1 cellular context compared by ENCODE assay signal in the genomic region with DNA sequence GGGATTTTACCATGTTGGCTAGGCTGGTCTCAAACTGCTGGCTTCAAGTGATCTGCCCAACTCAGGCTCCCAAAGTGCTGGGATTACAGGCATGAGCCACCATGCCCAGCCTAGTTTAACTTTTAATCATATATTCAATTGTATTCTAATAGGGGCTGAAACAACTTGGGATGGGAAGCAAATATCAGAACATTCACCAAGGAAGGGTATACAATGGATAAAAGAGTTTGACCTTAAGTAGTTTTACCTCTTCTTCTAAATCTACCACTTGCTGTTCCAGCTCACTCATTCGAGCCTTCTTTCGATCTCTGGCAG.
TF ChIP-seq lines count a peak whose summit lies in the region.

No MANE protein-coding gene starts in this region.

TF ChIP-seq in HCT116, 20 proteins besides CTCF, POLR2A, EP300 and RAD21 (continued from another document):
- TF ChIP-seq, protein P1, sequence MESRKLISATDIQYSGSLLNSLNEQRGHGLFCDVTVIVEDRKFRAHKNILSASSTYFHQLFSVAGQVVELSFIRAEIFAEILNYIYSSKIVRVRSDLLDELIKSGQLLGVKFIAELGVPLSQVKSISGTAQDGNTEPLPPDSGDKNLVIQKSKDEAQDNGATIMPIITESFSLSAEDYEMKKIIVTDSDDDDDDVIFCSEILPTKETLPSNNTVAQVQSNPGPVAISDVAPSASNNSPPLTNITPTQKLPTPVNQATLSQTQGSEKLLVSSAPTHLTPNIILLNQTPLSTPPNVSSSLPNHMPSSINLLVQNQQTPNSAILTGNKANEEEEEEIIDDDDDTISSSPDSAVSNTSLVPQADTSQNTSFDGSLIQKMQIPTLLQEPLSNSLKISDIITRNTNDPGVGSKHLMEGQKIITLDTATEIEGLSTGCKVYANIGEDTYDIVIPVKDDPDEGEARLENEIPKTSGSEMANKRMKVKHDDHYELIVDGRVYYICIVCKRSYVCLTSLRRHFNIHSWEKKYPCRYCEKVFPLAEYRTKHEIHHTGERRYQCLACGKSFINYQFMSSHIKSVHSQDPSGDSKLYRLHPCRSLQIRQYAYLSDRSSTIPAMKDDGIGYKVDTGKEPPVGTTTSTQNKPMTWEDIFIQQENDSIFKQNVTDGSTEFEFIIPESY (IDR thresholded peaks at IDR 0.05; ENCODE audit: extremely low read depth, insufficient replicate concordance, low read length) = no peak
- TF ChIP-seq ZFX (IDR thresholded peaks at IDR 0.05) = no peak
- no peak for TF ChIP-seq ZNF274 (IDR thresholded peaks at IDR 0.05; ENCODE audit: low read depth, low read length)
- no peak for TF ChIP-seq SRF (IDR thresholded peaks at IDR 0.05; ENCODE audit: low read depth)
- no peak for TF ChIP-seq YY1 (IDR thresholded peaks at IDR 0.05; ENCODE audit: extremely low read depth, insufficient replicate concordance, low read depth, low read length)
- no peak for TF ChIP-seq CEBPB (IDR thresholded peaks at IDR 0.05; ENCODE audit: low read depth)
- TF ChIP-seq JUND (IDR thresholded peaks at IDR 0.05) = no peak
- no peak for TF ChIP-seq ELF1 (IDR thresholded peaks at IDR 0.05; ENCODE audit: borderline replicate concordance, low read depth)
- TF ChIP-seq FOSL1 (IDR thresholded peaks at IDR 0.05; ENCODE audit: low read depth) = no peak
- TF ChIP-seq, protein P2, sequence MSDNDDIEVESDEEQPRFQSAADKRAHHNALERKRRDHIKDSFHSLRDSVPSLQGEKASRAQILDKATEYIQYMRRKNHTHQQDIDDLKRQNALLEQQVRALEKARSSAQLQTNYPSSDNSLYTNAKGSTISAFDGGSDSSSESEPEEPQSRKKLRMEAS (IDR thresholded peaks at IDR 0.05) = no peak
- TF ChIP-seq, protein P3, sequence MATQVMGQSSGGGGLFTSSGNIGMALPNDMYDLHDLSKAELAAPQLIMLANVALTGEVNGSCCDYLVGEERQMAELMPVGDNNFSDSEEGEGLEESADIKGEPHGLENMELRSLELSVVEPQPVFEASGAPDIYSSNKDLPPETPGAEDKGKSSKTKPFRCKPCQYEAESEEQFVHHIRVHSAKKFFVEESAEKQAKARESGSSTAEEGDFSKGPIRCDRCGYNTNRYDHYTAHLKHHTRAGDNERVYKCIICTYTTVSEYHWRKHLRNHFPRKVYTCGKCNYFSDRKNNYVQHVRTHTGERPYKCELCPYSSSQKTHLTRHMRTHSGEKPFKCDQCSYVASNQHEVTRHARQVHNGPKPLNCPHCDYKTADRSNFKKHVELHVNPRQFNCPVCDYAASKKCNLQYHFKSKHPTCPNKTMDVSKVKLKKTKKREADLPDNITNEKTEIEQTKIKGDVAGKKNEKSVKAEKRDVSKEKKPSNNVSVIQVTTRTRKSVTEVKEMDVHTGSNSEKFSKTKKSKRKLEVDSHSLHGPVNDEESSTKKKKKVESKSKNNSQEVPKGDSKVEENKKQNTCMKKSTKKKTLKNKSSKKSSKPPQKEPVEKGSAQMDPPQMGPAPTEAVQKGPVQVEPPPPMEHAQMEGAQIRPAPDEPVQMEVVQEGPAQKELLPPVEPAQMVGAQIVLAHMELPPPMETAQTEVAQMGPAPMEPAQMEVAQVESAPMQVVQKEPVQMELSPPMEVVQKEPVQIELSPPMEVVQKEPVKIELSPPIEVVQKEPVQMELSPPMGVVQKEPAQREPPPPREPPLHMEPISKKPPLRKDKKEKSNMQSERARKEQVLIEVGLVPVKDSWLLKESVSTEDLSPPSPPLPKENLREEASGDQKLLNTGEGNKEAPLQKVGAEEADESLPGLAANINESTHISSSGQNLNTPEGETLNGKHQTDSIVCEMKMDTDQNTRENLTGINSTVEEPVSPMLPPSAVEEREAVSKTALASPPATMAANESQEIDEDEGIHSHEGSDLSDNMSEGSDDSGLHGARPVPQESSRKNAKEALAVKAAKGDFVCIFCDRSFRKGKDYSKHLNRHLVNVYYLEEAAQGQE (IDR thresholded peaks at IDR 0.05; ENCODE audit: low read depth) = no peak
- TF ChIP-seq, protein P4, sequence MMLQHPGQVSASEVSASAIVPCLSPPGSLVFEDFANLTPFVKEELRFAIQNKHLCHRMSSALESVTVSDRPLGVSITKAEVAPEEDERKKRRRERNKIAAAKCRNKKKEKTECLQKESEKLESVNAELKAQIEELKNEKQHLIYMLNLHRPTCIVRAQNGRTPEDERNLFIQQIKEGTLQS (IDR thresholded peaks at IDR 0.05) = no peak
- TF ChIP-seq SP1 (IDR thresholded peaks at IDR 0.05; ENCODE audit: low read depth) = no peak
- no peak for TF ChIP-seq SIN3A (IDR thresholded peaks at IDR 0.05; ENCODE audit: low read depth)
- no peak for TF ChIP-seq EGR1 (IDR thresholded peaks at IDR 0.05; ENCODE audit: low read depth)
- no peak for TF ChIP-seq EZH2 (IDR thresholded peaks at IDR 0.05)
